Comparison of ENCODE assay signal across 8 cellular contexts in genomic region chr6:116369540-116370327, GRCh38. TPM values are rescaled to one million over a fixed set of nuclear protein-coding genes. Genes with fewer than 3 reads are reported as not detected.
A peak's percentile ranks its signal among the peaks of the same experiment; 100 is the strongest.
DNase-seq lines count a peak whose midpoint lies in the region; ATAC-seq and TF ChIP-seq lines count a peak whose summit lies in the region.

No MANE protein-coding gene starts in this region.

- ATAC-seq in heart left ventricle (no peak), HG02885 (IDR thresholded peaks at IDR 0.05; ENCODE audit: poor library complexity, unreplicated experiment) (peak; percentile 41)
- no peak for ATAC-seq in activated CD8-positive, alpha-beta T cell treated with anti-CD3 and anti-CD28 coated beads for 36 hours

- H3K9me3 Mint-ChIP-seq in activated CD8-positive, alpha-beta T cell treated with anti-CD3 and anti-CD28 coated beads for 36 hours: no peaks in the 10 kb centered on the region
- no peaks in the 10 kb centered on the region for H3K9me3 Mint-ChIP-seq in type B pancreatic cell

- no peak for TF ChIP-seq CTCF in heart left ventricle (IDR thresholded peaks at IDR 0.05)
- TF ChIP-seq CTCF in activated CD8-positive, alpha-beta T cell treated with anti-CD3 and anti-CD28 coated beads for 36 hours (IDR thresholded peaks at IDR 0.05): no peak
- TF ChIP-seq CTCF in type B pancreatic cell (conservative IDR thresholded peaks at IDR 0.05): no peak
- TF ChIP-seq CTCF in WERI-Rb-1 (IDR thresholded peaks at IDR 0.05; ENCODE audit: low read depth, low read length): no peak

- no peaks in the 10 kb centered on the region for H3K27me3 ChIP-seq in heart left ventricle
- no peaks in the 10 kb centered on the region for H3K27me3 ChIP-seq in WERI-Rb-1 (ENCODE audit: insufficient read depth, low read depth, severe bottlenecking)

- TF ChIP-seq POLR2A in heart left ventricle (IDR thresholded peaks at IDR 0.05): no peak

- peaks cover 10% of the 10 kb centered on the region for H3K4me1 Mint-ChIP-seq in activated CD8-positive, alpha-beta T cell treated with anti-CD3 and anti-CD28 coated beads for 36 hours (ENCODE audit: low read depth)
- H3K4me1 Mint-ChIP-seq in type B pancreatic cell (ENCODE audit: unreplicated experiment): peaks cover 22% of the 10 kb centered on the region

- H3K36me3 Mint-ChIP-seq in activated CD8-positive, alpha-beta T cell treated with anti-CD3 and anti-CD28 coated beads for 36 hours (ENCODE audit: low read depth): no peaks in the 10 kb centered on the region
- H3K36me3 Mint-ChIP-seq in type B pancreatic cell: no peaks in the 10 kb centered on the region

- 54 to 65% (median 62%) methylated on average over 7 of the region's 7 CpGs for WGBS in heart left ventricle, 4 donors

- H3K36me3 ChIP-seq in heart left ventricle: no peaks in the 10 kb centered on the region
- no peaks in the 10 kb centered on the region for H3K36me3 ChIP-seq in WERI-Rb-1

- H3K27me3 Mint-ChIP-seq in activated CD8-positive, alpha-beta T cell treated with anti-CD3 and anti-CD28 coated beads for 36 hours: peaks cover 14% of the 10 kb centered on the region
- H3K27me3 Mint-ChIP-seq in type B pancreatic cell: peaks cover 10% of the 10 kb centered on the region

- H3K4me3 ChIP-seq in heart left ventricle (peak overlapping the region in 11 of 12 donors; percentile 46 to 89 (median 79)), WERI-Rb-1 (ENCODE audit: low read depth, low read length) (no peak overlapping the region)

- CTCF ChIA-PET in activated CD8-positive, alpha-beta T cell treated with anti-CD3 and anti-CD28 coated beads for 36 hours (lab: Charles Lee): no interaction called here

- H3K9me3 ChIP-seq in heart left ventricle: no peaks in the 10 kb centered on the region
- H3K9me3 ChIP-seq in WERI-Rb-1 (ENCODE audit: severe bottlenecking): no peaks in the 10 kb centered on the region

- H3K4me3 Mint-ChIP-seq in activated CD8-positive, alpha-beta T cell treated with anti-CD3 and anti-CD28 coated beads for 36 hours: peak overlapping the region; percentile 73
- H3K4me3 Mint-ChIP-seq in type B pancreatic cell: peak overlapping the region; percentile 95

- DNase-seq in heart left ventricle (no peak), cardiac septum (ENCODE audit: low spot score) (no peak), iris pigment epithelial cell (ENCODE audit: low read depth) (peak; percentile 26), type B pancreatic cell (ENCODE audit: extremely low spot score, unreplicated experiment) (no peak), WERI-Rb-1 (no peak), SHP77 (lab: John Stamatoyannopoulos, UW) (no peak)
- peak; percentile 18 for DNase-seq in activated CD8-positive, alpha-beta T cell treated with anti-CD3 and anti-CD28 coated beads for 36 hours

- peaks cover 0 to 59% (median 6%) of the 10 kb centered on the region in 12 donors for H3K4me1 ChIP-seq in heart left ventricle

- intact Hi-C loops in heart left ventricle (cut with DNase I): loop anchor here in 3 of 10 donors (5.0 to 10.0 kb wide), 3 partner anchors 77 to 87 kb away; no protein-coding TSS in a partner anchor
- intact Hi-C loops in cardiac septum (cut with DNase I): no loop called here
- intact Hi-C loops in activated CD8-positive, alpha-beta T cell treated with anti-CD3 and anti-CD28 coated beads for 36 hours (cut with micrococcal nuclease): loop anchor here (5.0 kb wide), 1 partner anchor 92 kb away; the partner anchor contains the start of gene TSPYL1

- no peak overlapping the region for H3K27ac Mint-ChIP-seq in activated CD8-positive, alpha-beta T cell treated with anti-CD3 and anti-CD28 coated beads for 36 hours
- H3K27ac Mint-ChIP-seq in type B pancreatic cell: peak overlapping the region; percentile 92

- H3K27ac ChIP-seq in heart left ventricle (peak overlapping the region in 11 of 12 donors; percentile 81 to 96 (median 85)), WERI-Rb-1 (no peak overlapping the region)

- POLR2A ChIA-PET in activated CD8-positive, alpha-beta T cell treated with anti-CD3 and anti-CD28 coated beads for 36 hours (lab: Charles Lee): no interaction called here

RNA-seq across cellular contexts. Expression of gene DSE, which starts 1.0 kb away (rescaled TPM):
- 10 to 100 TPM in 8 of 9 donors, 1 to 10 TPM in 1; 9.7 to 37.3 (median 11.1) TPM for total RNA-seq in heart left ventricle
- polyA plus RNA-seq in heart left ventricle: 1 to 10 TPM; 3.2 to 6.3 TPM
- total RNA-seq in cardiac septum: 14.3 TPM
- 1 to 10 TPM; 5.3 to 5.4 TPM for total RNA-seq in activated CD8-positive, alpha-beta T cell treated with anti-CD3 and anti-CD28 coated beads for 36 hours
- total RNA-seq in type B pancreatic cell (ENCODE audit: low replicate concordance): 16.7 and 80.5 TPM in 2 replicates

Comparison
In these comparisons a context has a peak if more than half of its experiments do, and no peak if none do; other contexts are left out.
1. DNase-seq: peak in activated CD8-positive, alpha-beta T cell treated with anti-CD3 and anti-CD28 coated beads for 36 hours (single experiment) and iris pigment epithelial cell (single experiment); none in heart left ventricle (0 of 5), cardiac septum (single experiment), type B pancreatic cell (single experiment), WERI-Rb-1 (single experiment) and SHP77 (0 of 2).